Comparison of ENCODE assay signal across 19 cellular contexts in the genomic region with DNA sequence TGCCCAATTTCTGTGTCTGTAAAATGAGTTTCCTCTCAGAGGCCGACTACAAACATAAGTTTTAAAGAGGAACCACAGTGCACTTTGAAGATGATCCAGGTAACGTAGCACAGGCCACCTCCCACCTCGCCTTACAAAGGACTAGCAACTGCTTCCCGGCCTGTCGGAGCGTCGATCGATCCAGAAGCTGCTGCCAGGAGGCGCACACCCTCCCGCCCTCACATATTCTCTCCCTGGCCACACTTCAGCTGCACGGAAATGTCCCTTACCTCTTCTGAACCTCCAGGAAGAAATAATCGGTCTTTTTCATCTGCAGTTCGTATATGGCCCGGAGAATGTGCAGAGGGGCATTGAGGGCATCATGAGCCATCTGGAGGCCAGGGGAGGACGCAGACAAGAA. TPM values are rescaled to one million over a fixed set of nuclear protein-coding genes. Genes with fewer than 3 reads are reported as not detected.
"Had no signal": no experiment of that assay in that cellular context is flagged by ENCODE, and none has a peak within 500 bp of the region (broad histone marks: within the 10 kb centered on the region; RNA-seq: fewer than 3 reads in every experiment).

No MANE protein-coding gene starts in this region.

- H3K27ac ChIP-seq: epithelial cell of prostate, esophagus muscularis mucosa, gastrocnemius medialis, left ventricle myocardium inferior, lower lobe of right lung, right atrium auricular region, stomach, thoracic aorta had no signal

- H3K27ac Mint-ChIP-seq: nephron had no signal

- H3K4me3 ChIP-seq: esophagus muscularis mucosa, gastrocnemius medialis, left ventricle myocardium inferior, lower lobe of right lung, right atrium auricular region, stomach, thoracic aorta, transverse colon had no signal

- DNase-seq: effector memory CD8-positive, alpha-beta T cell; gastrocnemius medialis; immature natural killer cell; left ventricle myocardium inferior; lower lobe of right lung; mesenchymal stem cell; midbrain; small intestine; stimulated activated CD4-positive, alpha-beta T cell treated with anti-CD3 and anti-CD28 coated beads, Interleukin-4, amount 100 ng/mL, for 1 hour; stimulated activated naive CD4-positive, alpha-beta T cell; stomach; substantia nigra; transverse colon had no signal

- H3K27me3 ChIP-seq: esophagus muscularis mucosa, gastrocnemius medialis, right atrium auricular region, stomach, transverse colon had no signal

- FAIRE-seq: small intestine had no signal

- H3K4me1 Mint-ChIP-seq: immature natural killer cell had no signal

- H3K4me3 Mint-ChIP-seq: effector memory CD8-positive, alpha-beta T cell; immature natural killer cell; nephron had no signal

- H3K4me1 ChIP-seq: esophagus muscularis mucosa, gastrocnemius medialis, left ventricle myocardium inferior, lower lobe of right lung, right atrium auricular region, stomach, transverse colon had no signal

- H3K9me3 Mint-ChIP-seq: effector memory CD8-positive, alpha-beta T cell; immature natural killer cell had no signal

- H3K9me3 ChIP-seq: gastrocnemius medialis, thoracic aorta had no signal

- ATAC-seq: effector memory CD8-positive, alpha-beta T cell; gastrocnemius medialis had no signal

- H3K27me3 Mint-ChIP-seq: effector memory CD8-positive, alpha-beta T cell had no signal

RNA-seq across cellular contexts. Expression of gene ATP2A3, which starts 55.2 kb away (rescaled TPM):
- total RNA-seq: osteocyte had no signal
